In genomic region chr2:21043744-21044532, GRCh38 we compare ENCODE assay signal across 11 cellular contexts. TPM values are rescaled to one million over a fixed set of nuclear protein-coding genes. Genes with fewer than 3 reads are reported as not detected.
DNase-seq lines count a peak whose midpoint lies in the region; ATAC-seq and TF ChIP-seq lines count a peak whose summit lies in the region.
"Had no signal": no experiment of that assay in that cellular context is flagged by ENCODE, and none has a peak within 500 bp of the region (broad histone marks: within the 10 kb centered on the region; RNA-seq: fewer than 3 reads in every experiment).

Gene APOB, minus strand, starts transcription at chr2:21044073. Its CDS starts 128 bp downstream, at chr2:21043945.

- TF ChIP-seq EP300 in tibial nerve (IDR thresholded peaks at IDR 0.05): no peak

- intact Hi-C loops in activated CD4-positive, alpha-beta T cell treated with anti-CD3 and anti-CD28 coated beads for 36 hours (cut with DNase I, micrococcal nuclease): loop anchor here (1.0 to 5.0 kb wide), 3 partner anchors 74 to 1313 kb away; no protein-coding TSS in a partner anchor

- no peaks in the 10 kb centered on the region for H3K4me1 ChIP-seq in ectodermal cell (ENCODE audit: control insufficient read depth, insufficient read depth, low read length)
- no peaks in the 10 kb centered on the region for H3K4me1 ChIP-seq in mesodermal cell (ENCODE audit: control insufficient read depth, insufficient read depth, low read length, poor library complexity, severe bottlenecking)
- H3K4me1 ChIP-seq in tibial nerve: peaks cover 0 to 34% (median 10%) of the 10 kb centered on the region in 4 donors
- H3K4me1 ChIP-seq: uterus had no signal

- ATAC-seq in activated CD4-positive, alpha-beta T cell treated with anti-CD3 and anti-CD28 coated beads for 36 hours: no peak
- ATAC-seq in HG03571 (IDR thresholded peaks at IDR 0.05; ENCODE audit: unreplicated experiment): no peak
- ATAC-seq in HG03457 (IDR thresholded peaks at IDR 0.05; ENCODE audit: unreplicated experiment): no peak

- no peak within 1 kb of the TSS for H3K27ac ChIP-seq in ectodermal cell (ENCODE audit: insufficient read depth, low read depth, low read length, poor library complexity, severe bottlenecking)
- H3K27ac ChIP-seq in mesodermal cell (ENCODE audit: low read depth, low read length, severe bottlenecking): no peak within 1 kb of the TSS
- peak within 1 kb of the TSS in 2 of 4 donors; percentile 24 to 70 for H3K27ac ChIP-seq in tibial nerve
- H3K27ac ChIP-seq: uterus had no signal

- CTCF ChIA-PET in activated CD4-positive, alpha-beta T cell treated with anti-CD3 and anti-CD28 coated beads for 36 hours (lab: Charles Lee): interaction anchor here (1.1 to 3.4 kb wide), 4 partner anchors 11 to 274 kb away, joined by 3 to 22 read pairs (median 6); no protein-coding TSS in a partner anchor

- H3K4me3 ChIP-seq in ectodermal cell (ENCODE audit: insufficient read depth, low read depth, low read length): peak within 1 kb of the TSS; percentile 39
- H3K4me3 ChIP-seq in mesodermal cell (ENCODE audit: extremely low read depth, insufficient read depth, low read length, poor library complexity, severe bottlenecking): peak within 1 kb of the TSS; percentile 19
- H3K4me3 ChIP-seq in tibial nerve: peak within 1 kb of the TSS in 3 of 4 donors; percentile 2 to 27 (median 19)
- H3K4me3 ChIP-seq: uterus had no signal

- H3K36me3 ChIP-seq in ectodermal cell (ENCODE audit: control insufficient read depth, insufficient read depth, low read length): no peaks in the 10 kb centered on the region
- no peaks in the 10 kb centered on the region for H3K36me3 ChIP-seq in mesodermal cell (ENCODE audit: control insufficient read depth, insufficient read depth, low read length)
- no peaks in the 10 kb centered on the region for H3K36me3 ChIP-seq in tibial nerve
- H3K36me3 ChIP-seq: uterus had no signal

- H3K27me3 ChIP-seq in ectodermal cell (ENCODE audit: control insufficient read depth, insufficient read depth, low read length, poor library complexity, severe bottlenecking) (peaks cover 22% of the 10 kb centered on the region), tibial nerve (no peaks in the 10 kb centered on the region)
- H3K27me3 ChIP-seq: uterus had no signal

- peaks cover 27% of the 10 kb centered on the region for H3K27me3 Mint-ChIP-seq in activated CD4-positive, alpha-beta T cell treated with anti-CD3 and anti-CD28 coated beads for 36 hours

- no peaks in the 10 kb centered on the region for H3K36me3 Mint-ChIP-seq in activated CD4-positive, alpha-beta T cell treated with anti-CD3 and anti-CD28 coated beads for 36 hours (ENCODE audit: low read depth)

- no peak for TF ChIP-seq CTCF in tibial nerve (IDR thresholded peaks at IDR 0.05)
- no peak for TF ChIP-seq CTCF in GM10266 (IDR thresholded peaks at IDR 0.05; ENCODE audit: control insufficient read depth, insufficient read depth, low read depth, missing control alignments)

- no peak for TF ChIP-seq POLR2A in tibial nerve (IDR thresholded peaks at IDR 0.05)

- no peak within 1 kb of the TSS for H3K27ac Mint-ChIP-seq in activated CD4-positive, alpha-beta T cell treated with anti-CD3 and anti-CD28 coated beads for 36 hours

- H3K4me1 Mint-ChIP-seq in activated CD4-positive, alpha-beta T cell treated with anti-CD3 and anti-CD28 coated beads for 36 hours: peaks cover 3% of the 10 kb centered on the region

- WGBS in ectodermal cell, 2 experiments: 12 to 13% methylated on average over 51 of the region's 51 CpGs
- WGBS in mesodermal cell (ENCODE audit: insufficient coverage in 2 of 2), 2 experiments: 16 to 18% methylated on average over 41 to 51 of the region's 51 CpGs
- WGBS in tibial nerve, 2 donors: 54 to 69% methylated on average over 23 to 40 of the region's 51 CpGs

- POLR2A ChIA-PET in activated CD4-positive, alpha-beta T cell treated with anti-CD3 and anti-CD28 coated beads for 36 hours (lab: Charles Lee): no interaction called here

- H3K9me3 ChIP-seq in ectodermal cell (ENCODE audit: control insufficient read depth, low read length) (no peaks in the 10 kb centered on the region), mesodermal cell (ENCODE audit: control insufficient read depth, low read length) (no peaks in the 10 kb centered on the region), tibial nerve (no peaks in the 10 kb centered on the region)
- H3K9me3 ChIP-seq: uterus had no signal

- H3K4me3 Mint-ChIP-seq in activated CD4-positive, alpha-beta T cell treated with anti-CD3 and anti-CD28 coated beads for 36 hours: no peak within 1 kb of the TSS

- DNase-seq in activated CD4-positive, alpha-beta T cell treated with anti-CD3 and anti-CD28 coated beads for 36 hours: peak; percentile 4
- no peak for DNase-seq in activated CD4-positive, alpha-beta T cell treated with anti-CD3 and anti-CD28 coated beads for 4 hours
- DNase-seq in tibial nerve (ENCODE audit: low spot score in 2 of 2) (no peak), GM10266 (ENCODE audit: extremely low spot score) (no peak)
- DNase-seq: NCI-H2171, T-helper 9 cell had no signal

- H3K9me3 Mint-ChIP-seq in activated CD4-positive, alpha-beta T cell treated with anti-CD3 and anti-CD28 coated beads for 36 hours (ENCODE audit: low read depth): no peaks in the 10 kb centered on the region

RNA-seq across cellular contexts. Expression of gene APOB, which starts in this region (rescaled TPM):
- total RNA-seq in activated CD4-positive, alpha-beta T cell treated with anti-CD3 and anti-CD28 coated beads for 36 hours: not detected
- polyA plus RNA-seq in ectodermal cell (2013, experiment 1 of 4): 1.2 TPM
- polyA plus RNA-seq in ectodermal cell (2013, experiment 2 of 4): 2.2 TPM
- polyA plus RNA-seq in ectodermal cell (2013, experiment 3 of 4): 1.1 TPM
- 1.5 TPM for polyA plus RNA-seq in ectodermal cell (2013, experiment 4 of 4)
- polyA plus RNA-seq in mesodermal cell (2013, experiment 1 of 2): 0.44 TPM
- polyA plus RNA-seq in mesodermal cell (2013, experiment 2 of 2): 0.40 TPM
- 1 to 10 TPM; 2.1 to 4.2 (median 2.9) TPM for total RNA-seq in tibial nerve

Comparison
In these comparisons a context has a peak if more than half of its experiments do, and no peak if none do; other contexts are left out.
1. Peak in DNase-seq in activated CD4-positive, alpha-beta T cell treated with anti-CD3 and anti-CD28 coated beads for 36 hours; RNA of the gene not detected or under 1 TPM.